Comparison of ENCODE assay signal across 17 cellular contexts in genomic region chr5:34037829-34038228, GRCh38. TPM values are rescaled to one million over a fixed set of nuclear protein-coding genes. Genes with fewer than 3 reads are reported as not detected.
A peak's percentile ranks its signal among the peaks of the same experiment; 100 is the strongest.
DNase-seq lines count a peak whose midpoint lies in the region; ATAC-seq and TF ChIP-seq lines count a peak whose summit lies in the region.
"Had no signal": no experiment of that assay in that cellular context is flagged by ENCODE, and none has a peak within 500 bp of the region (broad histone marks: within the 10 kb centered on the region; RNA-seq: fewer than 3 reads in every experiment).

No MANE protein-coding gene starts in this region.

- no peak for DNase-seq in WTC11 (ENCODE audit: low spot score)
- no peak for DNase-seq in esophagus muscularis mucosa (ENCODE audit: extremely low spot score)
- no peak for DNase-seq in smooth muscle cell (lab: John Stamatoyannopoulos, UW; ENCODE audit: unreplicated experiment)
- no peak for DNase-seq in NCI-H146 (lab: John Stamatoyannopoulos, UW)
- no peak for DNase-seq in NK-92 treated with Interleukin-12 subunit alpha and Interleukin-12 subunit beta, amount 100 ng/mL, for 24 hours (lab: John Stamatoyannopoulos, UW)
- DNase-seq in GF-D8 (lab: John Stamatoyannopoulos, UW) = no peak
- DNase-seq in NCI-H1694 treated with DMSO at 0.1 percent for 48 hours (lab: John Stamatoyannopoulos, UW) = no peak
- DNase-seq: BE2C; CD4-positive, alpha-beta memory T cell; DMS153; HCEC 1CT; HFFc6; IMR-90 had no signal

- H3K4me3 ChIP-seq in esophagus muscularis mucosa = no peak overlapping the region
- no peak overlapping the region for H3K4me3 ChIP-seq in smooth muscle cell

- H3K9me3 ChIP-seq in esophagus muscularis mucosa (no peaks in the 10 kb centered on the region), smooth muscle cell (replicated peaks; ENCODE audit: low read depth) (no peaks in the 10 kb centered on the region)
- H3K9me3 ChIP-seq: BE2C had no signal

- H3K79me2 ChIP-seq in smooth muscle cell (ENCODE audit: low read depth) = no peaks in the 10 kb centered on the region

- no peak for TF ChIP-seq CTCF in WTC11 (IDR thresholded peaks at IDR 0.05)
- TF ChIP-seq CTCF in esophagus muscularis mucosa (IDR thresholded peaks at IDR 0.05) = no peak
- no peak for TF ChIP-seq CTCF in nephron (IDR thresholded peaks at IDR 0.05; ENCODE audit: unreplicated experiment in 3 of 3)
- no peak for TF ChIP-seq CTCF in smooth muscle cell (IDR thresholded peaks at IDR 0.05; ENCODE audit: borderline replicate concordance, insufficient read depth, poor library complexity, severe bottlenecking)

- CTCF ChIA-PET in WTC11 (lab: Charles Lee) = interaction anchor here (1.7 kb wide), 1 partner anchor 41 kb away, joined by 6 read pairs; no protein-coding TSS in a partner anchor

- H3K4me2 ChIP-seq in smooth muscle cell = no peak overlapping the region

- peaks cover 6 to 29% (median 11%) of the 10 kb centered on the region in 4 donors for H3K4me1 ChIP-seq in esophagus muscularis mucosa
- peaks cover 10% of the 10 kb centered on the region for H3K4me1 ChIP-seq in smooth muscle cell (ENCODE audit: low read depth)
- H3K4me1 ChIP-seq: BE2C had no signal

- intact Hi-C loops in esophagus muscularis mucosa (cut with DNase I) = no loop called here

- H3F3A ChIP-seq in smooth muscle cell (ENCODE audit: low read depth) = peaks cover 5% of the 10 kb centered on the region

- POLR2A ChIA-PET in WTC11 (lab: Charles Lee) = no interaction called here

- ATAC-seq in WTC11 = no peak

- peaks cover 23% of the 10 kb centered on the region for H3K4me1 Mint-ChIP-seq in WTC11
- H3K4me1 Mint-ChIP-seq in nephron = peaks cover 67% of the 10 kb centered on the region

- no peak overlapping the region for H2AFZ ChIP-seq in smooth muscle cell (ENCODE audit: low read depth)

- H3K27me3 Mint-ChIP-seq in WTC11 (ENCODE audit: low read depth) (peaks cover 3% of the 10 kb centered on the region; the same call in 1 of the 2 replicates), nephron (ENCODE audit: low read depth) (no peaks in the 10 kb centered on the region)
- H3K27me3 Mint-ChIP-seq: CD4-positive, alpha-beta memory T cell had no signal

- H3K4me3 Mint-ChIP-seq in WTC11 = no peak overlapping the region
- peak overlapping the region in 1 of 3 experiments; percentile 20 for H3K4me3 Mint-ChIP-seq in nephron
- H3K4me3 Mint-ChIP-seq: CD4-positive, alpha-beta memory T cell; HFFc6 had no signal

- 75% methylated on average over 4 of the region's 4 CpGs for WGBS in esophagus muscularis mucosa
- WGBS in smooth muscle cell (ENCODE audit: low lambda C conversion rate) = 52% methylated on average over 4 of the region's 4 CpGs

- no peak for TF ChIP-seq POLR2A in esophagus muscularis mucosa (IDR thresholded peaks at IDR 0.05; ENCODE audit: low read depth)

- H3K27ac Mint-ChIP-seq in WTC11 = peak overlapping the region; percentile 19
- peak overlapping the region; percentile 1 to 65 (median 5) for H3K27ac Mint-ChIP-seq in nephron
- H3K27ac Mint-ChIP-seq: HFFc6 had no signal

- TF ChIP-seq EP300 in esophagus muscularis mucosa (IDR thresholded peaks at IDR 0.05) = no peak

- H3K36me3 Mint-ChIP-seq in WTC11 (no peaks in the 10 kb centered on the region), nephron (ENCODE audit: low read depth) (peaks cover 36% of the 10 kb centered on the region)

- H3K27ac ChIP-seq in esophagus muscularis mucosa (replicated peaks in 1 of 4) (peak overlapping the region in 3 of 4 donors; percentile 12 to 34 (median 21)), smooth muscle cell (ENCODE audit: low read depth) (peak overlapping the region; percentile 40)
- H3K27ac ChIP-seq: C4-2B had no signal

- no peak overlapping the region for H3K9ac ChIP-seq in smooth muscle cell (ENCODE audit: low read depth)

- no peaks in the 10 kb centered on the region for H4K20me1 ChIP-seq in smooth muscle cell (ENCODE audit: low read depth)

- H3K9me3 Mint-ChIP-seq in WTC11 (0 out of 2 replicates have a peak, but pooled peaks cover 3% of the 10 kb centered on the region), nephron (no peaks in the 10 kb centered on the region)
- H3K9me3 Mint-ChIP-seq: CD4-positive, alpha-beta memory T cell; HFFc6 had no signal

- H3K36me3 ChIP-seq in esophagus muscularis mucosa = peaks cover 0 to 19% (median 4%) of the 10 kb centered on the region in 4 donors
- no peaks in the 10 kb centered on the region for H3K36me3 ChIP-seq in smooth muscle cell (ENCODE audit: low read depth)
- H3K36me3 ChIP-seq: BE2C had no signal

- no peaks in the 10 kb centered on the region for H3K27me3 ChIP-seq in esophagus muscularis mucosa
- no peaks in the 10 kb centered on the region for H3K27me3 ChIP-seq in smooth muscle cell (ENCODE audit: low read depth)
- H3K27me3 ChIP-seq: BE2C had no signal

TF ChIP-seq in WTC11, 78 proteins besides CTCF, POLR2A, EP300 and RAD21 (continues in another document):
- TF ChIP-seq GTF2I (CRISPR knock-in tag; conservative IDR thresholded peaks at IDR 0.05) = no peak
- TF ChIP-seq NR3C1 (CRISPR knock-in tag; conservative IDR thresholded peaks at IDR 0.05; ENCODE audit: low read depth) = no peak
- no peak for TF ChIP-seq MYBL2 (CRISPR knock-in tag; IDR thresholded peaks at IDR 0.05)
- TF ChIP-seq, protein P1, sequence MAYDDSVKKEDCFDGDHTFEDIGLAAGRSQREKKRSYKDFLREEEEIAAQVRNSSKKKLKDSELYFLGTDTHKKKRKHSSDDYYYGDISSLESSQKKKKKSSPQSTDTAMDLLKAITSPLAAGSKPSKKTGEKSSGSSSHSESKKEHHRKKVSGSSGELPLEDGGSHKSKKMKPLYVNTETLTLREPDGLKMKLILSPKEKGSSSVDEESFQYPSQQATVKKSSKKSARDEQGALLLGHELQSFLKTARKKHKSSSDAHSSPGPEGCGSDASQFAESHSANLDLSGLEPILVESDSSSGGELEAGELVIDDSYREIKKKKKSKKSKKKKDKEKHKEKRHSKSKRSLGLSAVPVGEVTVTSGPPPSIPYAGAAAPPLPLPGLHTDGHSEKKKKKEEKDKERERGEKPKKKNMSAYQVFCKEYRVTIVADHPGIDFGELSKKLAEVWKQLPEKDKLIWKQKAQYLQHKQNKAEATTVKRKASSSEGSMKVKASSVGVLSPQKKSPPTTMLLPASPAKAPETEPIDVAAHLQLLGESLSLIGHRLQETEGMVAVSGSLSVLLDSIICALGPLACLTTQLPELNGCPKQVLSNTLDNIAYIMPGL (CRISPR knock-in tag; IDR thresholded peaks at IDR 0.05) = no peak
- TF ChIP-seq FOXK1 (CRISPR knock-in tag; IDR thresholded peaks at IDR 0.05) = no peak
- TF ChIP-seq NFE2L1 (CRISPR knock-in tag; IDR thresholded peaks at IDR 0.05) = no peak
- no peak for TF ChIP-seq ARID4B (CRISPR knock-in tag; IDR thresholded peaks at IDR 0.05; ENCODE audit: borderline replicate concordance)
- no peak for TF ChIP-seq ATF1 (CRISPR knock-in tag; IDR thresholded peaks at IDR 0.05)
- no peak for TF ChIP-seq ZNF263 (CRISPR knock-in tag; IDR thresholded peaks at IDR 0.05; ENCODE audit: low read depth)
- TF ChIP-seq ZNF416 (CRISPR knock-in tag; IDR thresholded peaks at IDR 0.05) = no peak
- TF ChIP-seq ZNF232 (CRISPR knock-in tag; IDR thresholded peaks at IDR 0.05) = no peak

RNA-seq across cellular contexts. Expression of gene C1QTNF3, which starts 5.2 kb away (rescaled TPM):
- total RNA-seq in WTC11 (2021) (1.2 to 2.1 TPM (median 2.0 TPM) in 3 replicates), esophagus muscularis mucosa (10 to 100 TPM in 3 of 4 donors, 1 to 10 TPM in 1; 4.8 to 32.8 (median 18.1) TPM), smooth muscle cell (3.7 and 8.3 TPM in 2 replicates)
- polyA plus RNA-seq in smooth muscle cell = 0.72 and 4.8 TPM in 2 replicates

RNA-seq across cellular contexts. Expression of gene AMACR, which starts 30.0 kb away (rescaled TPM):
- 11.2 to 12.0 TPM (median 11.9 TPM) in 3 replicates for total RNA-seq in WTC11 (2021)
- total RNA-seq in esophagus muscularis mucosa = 10 to 100 TPM in 2 of 4 donors, 1 to 10 TPM in 2; 6.1 to 12.7 (median 9.5) TPM
- 13.8 and 14.5 TPM in 2 replicates for total RNA-seq in smooth muscle cell
- polyA plus RNA-seq in smooth muscle cell = 14.1 and 14.5 TPM in 2 replicates

RNA-seq across cellular contexts. Expression of gene SLC45A2, which starts 53.3 kb away (rescaled TPM):
- total RNA-seq in WTC11 (2021) (not detected in 3 replicates), esophagus muscularis mucosa (under 1 TPM in 1 of 4 donors, not detected in 3; 0.26 TPM), smooth muscle cell (0.09 and 0.36 TPM in 2 replicates)
- 0.59 TPM in 1 of 2 replicates, not detected in the other for polyA plus RNA-seq in smooth muscle cell
- total RNA-seq: CD4-positive, alpha-beta memory T cell; H4; HFFc6; HT-29; IMR-90 had no signal
- polyA plus RNA-seq: CD4-positive, alpha-beta memory T cell had no signal
